11 cellular contexts compared by ENCODE assay signal in the genomic region with DNA sequence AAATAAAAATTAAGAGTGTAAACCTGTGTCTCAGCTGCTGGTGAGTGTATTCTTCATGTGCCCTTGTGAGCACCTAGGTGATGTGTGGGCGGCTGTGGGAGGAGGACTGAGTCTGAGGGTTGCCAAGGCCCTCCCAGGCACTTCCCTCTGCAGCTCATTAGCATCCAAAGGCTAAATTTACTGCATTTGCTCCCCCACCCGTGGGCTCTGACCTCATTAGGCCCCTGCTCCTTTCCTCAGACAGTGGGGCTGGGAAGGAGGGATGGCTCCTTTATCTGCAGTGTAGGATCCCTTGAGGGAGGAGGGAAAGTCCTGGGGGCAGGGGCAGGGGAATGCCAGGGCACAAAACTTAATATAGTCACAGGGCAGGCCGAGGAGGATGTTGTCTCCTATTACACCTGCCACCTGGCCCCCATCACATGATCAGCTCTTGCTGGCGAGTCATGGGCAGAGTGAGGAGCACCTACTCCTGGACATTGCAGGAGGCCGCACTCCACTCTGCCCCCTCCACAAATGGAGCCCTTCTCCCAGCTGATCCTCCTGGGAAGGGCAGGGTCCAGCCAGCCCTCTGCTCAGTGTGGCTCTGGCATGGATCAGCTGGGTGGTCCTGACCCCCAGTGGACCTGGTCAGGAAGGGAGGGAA.
DNase-seq lines count a peak whose midpoint lies in the region; ATAC-seq and TF ChIP-seq lines count a peak whose summit lies in the region.
"Had no signal": no experiment of that assay in that cellular context is flagged by ENCODE, and none has a peak within 500 bp of the region (broad histone marks: within the 10 kb centered on the region; RNA-seq: fewer than 3 reads in every experiment).

No MANE protein-coding gene starts in this region.

- H3K4me3 ChIP-seq in right cardiac atrium (ENCODE audit: low read length): no peak overlapping the region
- H3K4me3 ChIP-seq in CD8-positive, alpha-beta memory T cell (ENCODE audit: low read length): no peak overlapping the region
- H3K4me3 ChIP-seq: smooth muscle cell had no signal

- H3K27me3 Mint-ChIP-seq in CD8-positive, alpha-beta memory T cell: peaks cover 6 to 10% of the 10 kb centered on the region in 2 donors

- peak overlapping the region in 1 of 8 donors; percentile 61 for H3K27ac Mint-ChIP-seq in CD8-positive, alpha-beta memory T cell

- no peaks in the 10 kb centered on the region for H3K4me1 Mint-ChIP-seq in CD8-positive, alpha-beta memory T cell

- TF ChIP-seq CTCF in 22Rv1 (IDR thresholded peaks at IDR 0.05): no peak

- CTCF ChIA-PET in CD8-positive, alpha-beta memory T cell (lab: Charles Lee): no interaction called here

- ATAC-seq in right cardiac atrium (no peak), HG03354 (IDR thresholded peaks at IDR 0.05; ENCODE audit: poor library complexity, severe bottlenecking, unreplicated experiment) (no peak)

- H3K36me3 Mint-ChIP-seq in CD8-positive, alpha-beta memory T cell: no peaks in the 10 kb centered on the region

- POLR2A ChIA-PET in CD8-positive, alpha-beta memory T cell (lab: Charles Lee): no interaction called here

- DNase-seq in CD1c-positive myeloid dendritic cell (ENCODE audit: extremely low spot score): peak; percentile 55
- peak; percentile 64 for DNase-seq in NCI-H69 (lab: John Stamatoyannopoulos, UW)
- no peak for DNase-seq in right cardiac atrium
- no peak for DNase-seq in hippocampal formation (lab: John Stamatoyannopoulos, UW)
- no peak for DNase-seq in CD8-positive, alpha-beta memory T cell
- no peak for DNase-seq in COR-L47 (lab: John Stamatoyannopoulos, UW)
- DNase-seq: NCI-H1417 treated with DMSO at 0.1 percent for 48 hours, T1000 had no signal

- peaks cover 13% of the 10 kb centered on the region for H3K4me1 ChIP-seq in right cardiac atrium (ENCODE audit: control insufficient read depth, insufficient read depth, low read length)
- H3K4me1 ChIP-seq in CD8-positive, alpha-beta memory T cell (ENCODE audit: insufficient read depth, low read length): no peaks in the 10 kb centered on the region

- peak overlapping the region; percentile 83 for H3K27ac ChIP-seq in 22Rv1
- H3K27ac ChIP-seq in right cardiac atrium (ENCODE audit: low read length): peak overlapping the region; percentile 94
- H3K27ac ChIP-seq in CD8-positive, alpha-beta memory T cell (ENCODE audit: low read depth, low read length): no peak overlapping the region

- 59% methylated on average over 5 of the region's 5 CpGs for WGBS in right cardiac atrium

- no peaks in the 10 kb centered on the region for H3K27me3 ChIP-seq in right cardiac atrium (ENCODE audit: control insufficient read depth, insufficient read depth)
- no peaks in the 10 kb centered on the region for H3K27me3 ChIP-seq in CD8-positive, alpha-beta memory T cell (ENCODE audit: insufficient read depth, low read length, poor library complexity, severe bottlenecking)

- no peaks in the 10 kb centered on the region for H3K9me3 ChIP-seq in right cardiac atrium (ENCODE audit: control insufficient read depth, low read length)
- no peaks in the 10 kb centered on the region for H3K9me3 ChIP-seq in CD8-positive, alpha-beta memory T cell (ENCODE audit: low read length)

- no peaks in the 10 kb centered on the region for H3K36me3 ChIP-seq in CD8-positive, alpha-beta memory T cell (ENCODE audit: insufficient read depth, low read length)

- no peak overlapping the region for H3K4me3 Mint-ChIP-seq in CD8-positive, alpha-beta memory T cell

- H3K9me3 Mint-ChIP-seq in CD8-positive, alpha-beta memory T cell: no peaks in the 10 kb centered on the region

- intact Hi-C loops in right cardiac atrium (cut with DNase I): loop anchor here in 1 of 4 donors (2.0 kb wide), 1 partner anchor 39 kb away; no protein-coding TSS in a partner anchor

Comparison
In these comparisons a context has a peak if more than half of its experiments do, and no peak if none do; other contexts are left out.
1. DNase-seq: peak in CD1c-positive myeloid dendritic cell (single experiment) and NCI-H69 (single experiment); none in right cardiac atrium (0 of 3), hippocampal formation (0 of 2), CD8-positive, alpha-beta memory T cell (0 of 5) and COR-L47 (single experiment).